In the genomic region with DNA sequence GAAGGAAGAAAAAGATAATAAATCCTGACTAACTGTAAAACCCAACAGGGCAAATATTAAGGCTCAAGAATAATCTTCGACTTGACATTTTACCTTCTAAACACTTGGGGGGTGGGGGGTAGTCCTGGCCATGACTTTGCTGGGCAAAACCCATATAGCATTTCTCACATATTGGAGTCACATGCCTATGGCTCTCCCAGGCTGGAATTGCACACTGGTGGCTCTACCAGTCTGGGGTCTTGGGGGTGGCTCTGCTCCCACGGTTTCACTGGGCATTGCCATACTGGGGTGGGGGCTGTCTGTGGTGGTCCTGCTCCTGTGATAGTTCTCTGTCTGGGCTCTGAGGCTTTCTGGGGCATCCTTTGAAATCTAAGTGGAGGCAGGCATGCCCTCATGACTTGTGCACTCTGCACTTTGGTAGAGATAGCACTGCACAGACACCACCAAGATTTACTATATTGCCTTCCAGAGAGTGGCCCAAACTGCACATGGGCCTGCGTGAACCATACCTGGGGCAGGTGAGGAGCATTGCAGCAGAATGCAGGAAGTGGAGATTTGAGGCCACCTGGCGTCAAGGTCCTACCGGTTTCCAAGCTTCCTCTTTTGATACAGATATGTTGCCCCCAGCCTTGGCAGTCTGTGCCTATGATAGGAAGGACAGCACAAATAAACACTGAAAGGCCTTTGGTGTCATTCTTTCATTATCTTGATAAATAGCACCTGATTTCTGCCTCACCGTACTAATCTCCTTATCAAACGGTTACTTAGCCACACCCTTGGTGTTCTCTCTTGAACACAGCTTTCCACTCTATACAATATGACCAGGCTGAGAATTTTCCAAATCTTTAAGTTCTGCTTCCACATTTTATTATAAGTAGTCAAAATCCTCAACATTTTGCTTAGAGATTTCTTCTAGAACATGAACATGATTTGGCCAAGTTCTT, we compare ENCODE assay signal across 21 cellular contexts. TPM values are rescaled to one million over a fixed set of nuclear protein-coding genes. Genes with fewer than 3 reads are reported as not detected.
"Had no signal": no experiment of that assay in that cellular context is flagged by ENCODE, and none has a peak within 500 bp of the region (broad histone marks: within the 10 kb centered on the region; RNA-seq: fewer than 3 reads in every experiment).

No MANE protein-coding gene starts in this region.

- DNase-seq: activated CD8-positive, alpha-beta memory T cell treated with anti-CD3 and anti-CD28 coated beads for 24 hours; activated CD8-positive, alpha-beta memory T cell treated with anti-CD3 and anti-CD28 coated beads, Interleukin-2, amount 50 U/mL, for 4 hours; activated T-cell treated with anti-CD3 and anti-CD28 coated beads, Interleukin-2, amount 50 U/mL, for 24 hours; aorta; brain microvascular endothelial cell; caudate nucleus; dermis blood vessel endothelial cell; effector memory CD4-positive, alpha-beta T cell; lower lobe of right lung; mesendoderm; right cardiac atrium; stimulated activated CD4-positive, alpha-beta T cell treated with anti-CD3 and anti-CD28 coated beads, Interleukin-1b, Interleukin-23, amount 100 ng/mL, for 48 hours had no signal

- H3K27me3 ChIP-seq: brain microvascular endothelial cell, tibial nerve had no signal

- ATAC-seq: activated naive CD4-positive, alpha-beta T cell treated with anti-CD3 and anti-CD28 coated beads, Interleukin-2, amount 50 U/mL, for 72 hours; activated T-helper 17 cell treated with anti-CD3 and anti-CD28 coated beads, Interleukin-2, amount 50 U/mL, for 72 hours; lower lobe of right lung; natural killer cell treated with Interleukin-12 subunit alpha and Interleukin-12 subunit beta and Interleukin-15 and Interleukin-18, amount 100 ng/mL, for 72 hours; right cardiac atrium; WTC11 had no signal

- H3K36me3 ChIP-seq: brain microvascular endothelial cell, lower lobe of right lung, tibial nerve had no signal

- H3K9me3 ChIP-seq: lower lobe of right lung, tibial nerve had no signal

- H3K27ac ChIP-seq: brain microvascular endothelial cell, lower lobe of right lung, tibial nerve had no signal

- H3K4me1 ChIP-seq: lower lobe of right lung, tibial nerve had no signal

- FAIRE-seq: frontal cortex, islet of Langerhans, TTC549, urothelium cell line had no signal

- H3K4me3 ChIP-seq: lower lobe of right lung, tibial nerve had no signal

RNA-seq across cellular contexts. Expression of gene BAAT, which starts 29.8 kb away (rescaled TPM):
- total RNA-seq: activated naive CD4-positive, alpha-beta T cell treated with anti-CD3 and anti-CD28 coated beads, Interleukin-2, amount 50 U/mL, for 72 hours; aorta; dermis blood vessel endothelial cell; lower lobe of right lung; tibial nerve had no signal
- polyA plus RNA-seq: aorta had no signal
